ENCODE assay signal across 9 cellular contexts in genomic region chr12:40204337-40204736, GRCh38. TPM values are rescaled to one million over a fixed set of nuclear protein-coding genes. Genes with fewer than 3 reads are reported as not detected.
"Had no signal": no experiment of that assay in that cellular context is flagged by ENCODE, and none has a peak within 500 bp of the region (broad histone marks: within the 10 kb centered on the region; RNA-seq: fewer than 3 reads in every experiment).

No MANE protein-coding gene starts in this region.

- H3K4me2 ChIP-seq: GM23338 had no signal

- FAIRE-seq: HTR-8/SVneo had no signal

- H3K9me3 ChIP-seq: HAP-1 had no signal

- H2AFZ ChIP-seq: GM23338 had no signal

- H3K36me3 ChIP-seq: HAP-1 had no signal

- H3K4me3 ChIP-seq: GM23338, HAP-1 had no signal

- ATAC-seq: GM23338, HCT116 had no signal

- DNase-seq: H7, HFFc6, Kasumi-1, KG1 had no signal

RNA-seq across cellular contexts. Expression of gene LRRK2, which starts 20.5 kb away (rescaled TPM):
- total RNA-seq: HT-29 had no signal
- polyA plus RNA-seq: GM23338 had no signal
